In genomic region chr20:47392015-47392720, GRCh38 we compare ENCODE assay signal across 9 cellular contexts. TPM values are rescaled to one million over a fixed set of nuclear protein-coding genes. Genes with fewer than 3 reads are reported as not detected.
A peak's percentile ranks its signal among the peaks of the same experiment; 100 is the strongest.
DNase-seq lines count a peak whose midpoint lies in the region; ATAC-seq and TF ChIP-seq lines count a peak whose summit lies in the region.
"Had no signal": no experiment of that assay in that cellular context is flagged by ENCODE, and none has a peak within 500 bp of the region (broad histone marks: within the 10 kb centered on the region; RNA-seq: fewer than 3 reads in every experiment).

No MANE protein-coding gene starts in this region.

- H3K9me3 ChIP-seq in mesodermal cell (ENCODE audit: control insufficient read depth, low read length) = no peaks in the 10 kb centered on the region

- no peak for DNase-seq in activated CD8-positive, alpha-beta memory T cell treated with anti-CD3 and anti-CD28 coated beads, Interleukin-2, amount 10 ng/mL, durations not matched to agents 7 days and 5 days
- DNase-seq in activated CD8-positive, alpha-beta memory T cell treated with anti-CD3 and anti-CD28 coated beads, Interleukin-2, amount 50 U/mL, for 4 hours = no peak
- DNase-seq in NCI-H526 (lab: John Stamatoyannopoulos, UW) (peak; percentile 40 to 42), brain microvascular endothelial cell (peak; percentile 97), GM19240 (ENCODE audit: insufficient read length, low spot score) (no peak)

- no peaks in the 10 kb centered on the region for H3K27me3 ChIP-seq in brain microvascular endothelial cell (replicated peaks)
- H3K27me3 ChIP-seq: cardiac muscle cell had no signal

- H3K4me3 ChIP-seq in brain microvascular endothelial cell (ENCODE audit: low read depth, low read length) (no peak overlapping the region), mesodermal cell (ENCODE audit: extremely low read depth, insufficient read depth, low read length, poor library complexity, severe bottlenecking) (no peak overlapping the region)
- H3K4me3 ChIP-seq: cardiac muscle cell had no signal

- H3K36me3 Mint-ChIP-seq in activated CD8-positive, alpha-beta memory T cell treated with anti-CD3 and anti-CD28 coated beads, Interleukin-2, amount 10 ng/mL, durations not matched to agents 7 days and 5 days = peaks cover 1% of the 10 kb centered on the region

- H3K4me1 Mint-ChIP-seq in activated CD8-positive, alpha-beta memory T cell treated with anti-CD3 and anti-CD28 coated beads, Interleukin-2, amount 10 ng/mL, durations not matched to agents 7 days and 5 days = peaks cover 15% of the 10 kb centered on the region

- CTCF ChIA-PET in activated CD8-positive, alpha-beta memory T cell treated with anti-CD3 and anti-CD28 coated beads, Interleukin-2, amount 10 ng/mL, durations not matched to agents 7 days and 5 days (lab: Charles Lee) = interaction anchor here (1.1 to 3.7 kb wide), 5 partner anchors 9 to 228 kb away, joined by 4 to 22 read pairs (median 5); no protein-coding TSS in a partner anchor

- in situ Hi-C loops in brain microvascular endothelial cell (cut with HindIII; ENCODE audit: low pct_ligation_motif_present, low sequenced_read_pairs) = no loop called here

- H3K36me3 ChIP-seq in brain microvascular endothelial cell (replicated peaks) (no peaks in the 10 kb centered on the region), mesodermal cell (ENCODE audit: control insufficient read depth, insufficient read depth, low read length) (no peaks in the 10 kb centered on the region)
- H3K36me3 ChIP-seq: cardiac muscle cell had no signal

- ATAC-seq in activated CD8-positive, alpha-beta memory T cell treated with anti-CD3 and anti-CD28 coated beads, Interleukin-2, amount 10 ng/mL, durations not matched to agents 7 days and 5 days = peak; percentile 42
- ATAC-seq in HG03025 (IDR thresholded peaks at IDR 0.05; ENCODE audit: low FRiP score, unreplicated experiment) (no peak), HG03520 (IDR thresholded peaks at IDR 0.05; ENCODE audit: unreplicated experiment) (no peak)

- WGBS in mesodermal cell (ENCODE audit: insufficient coverage in 2 of 2), 2 experiments = 83 to 88% methylated on average over 3 to 6 of the region's 7 CpGs

- no peak for TF ChIP-seq CTCF in brain microvascular endothelial cell (IDR thresholded peaks at IDR 0.05; ENCODE audit: low read depth, low read length, missing control alignments)

- H3K4me1 ChIP-seq in mesodermal cell (ENCODE audit: control insufficient read depth, insufficient read depth, low read length, poor library complexity, severe bottlenecking) = peaks cover 6% of the 10 kb centered on the region

- H3K27ac ChIP-seq in brain microvascular endothelial cell = peak overlapping the region; percentile 73
- H3K27ac ChIP-seq in mesodermal cell (ENCODE audit: low read depth, low read length, severe bottlenecking) = peak overlapping the region; percentile 64
- H3K27ac ChIP-seq: cardiac muscle cell had no signal

- H3K27me3 Mint-ChIP-seq in activated CD8-positive, alpha-beta memory T cell treated with anti-CD3 and anti-CD28 coated beads, Interleukin-2, amount 10 ng/mL, durations not matched to agents 7 days and 5 days = no peaks in the 10 kb centered on the region

- H3K9me3 Mint-ChIP-seq in activated CD8-positive, alpha-beta memory T cell treated with anti-CD3 and anti-CD28 coated beads, Interleukin-2, amount 10 ng/mL, durations not matched to agents 7 days and 5 days (ENCODE audit: low read depth) = peaks cover 6% of the 10 kb centered on the region

- H3K27ac Mint-ChIP-seq in activated CD8-positive, alpha-beta memory T cell treated with anti-CD3 and anti-CD28 coated beads, Interleukin-2, amount 10 ng/mL, durations not matched to agents 7 days and 5 days = peak overlapping the region; percentile 59

- H3K4me3 Mint-ChIP-seq in activated CD8-positive, alpha-beta memory T cell treated with anti-CD3 and anti-CD28 coated beads, Interleukin-2, amount 10 ng/mL, durations not matched to agents 7 days and 5 days = no peak overlapping the region

RNA-seq across cellular contexts. Expression of gene ZMYND8, which starts 35.7 kb away (rescaled TPM):
- 10 to 100 TPM; 39.4 to 45.2 TPM for total RNA-seq in activated CD8-positive, alpha-beta memory T cell treated with anti-CD3 and anti-CD28 coated beads, Interleukin-2, amount 10 ng/mL, durations not matched to agents 7 days and 5 days
- 58.2 TPM for polyA plus RNA-seq in mesodermal cell (2013, experiment 1 of 2)
- 55.0 TPM for polyA plus RNA-seq in mesodermal cell (2013, experiment 2 of 2)

Comparison
In these comparisons a context has a peak if more than half of its experiments do, and no peak if none do; other contexts are left out.
1. DNase-seq: peak in NCI-H526 (2 of 2) and brain microvascular endothelial cell (single experiment); none in activated CD8-positive, alpha-beta memory T cell treated with anti-CD3 and anti-CD28 coated beads, Interleukin-2, amount 10 ng/mL, durations not matched to agents 7 days and 5 days (single experiment), activated CD8-positive, alpha-beta memory T cell treated with anti-CD3 and anti-CD28 coated beads, Interleukin-2, amount 50 U/mL, for 4 hours (single experiment) and GM19240 (single experiment).